ENCODE assay signal across 26 cellular contexts in the genomic region with DNA sequence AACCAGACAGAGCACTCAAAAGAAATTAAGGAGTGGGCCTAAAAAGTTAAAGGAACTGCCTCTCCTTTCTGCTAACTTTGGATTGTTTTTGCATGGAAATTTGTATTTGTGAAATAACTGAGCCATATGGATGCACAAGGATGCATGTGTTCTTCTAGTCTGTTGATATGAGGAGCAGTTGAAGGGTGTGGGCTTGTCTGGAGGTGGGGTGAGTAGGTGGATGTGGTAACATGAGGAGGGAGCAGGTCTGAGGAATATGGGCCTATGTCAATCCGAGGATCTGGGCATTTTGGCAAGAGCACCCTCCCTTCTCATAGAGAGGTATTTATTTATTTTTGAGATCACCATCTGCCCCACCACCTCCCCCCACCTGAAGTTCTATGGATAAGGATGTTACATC. TPM values are rescaled to one million over a fixed set of nuclear protein-coding genes. Genes with fewer than 3 reads are reported as not detected.
"Had no signal": no experiment of that assay in that cellular context is flagged by ENCODE, and none has a peak within 500 bp of the region (broad histone marks: within the 10 kb centered on the region; RNA-seq: fewer than 3 reads in every experiment).

No MANE protein-coding gene starts in this region.

- H3K9me3 ChIP-seq: colonic mucosa, esophagus muscularis mucosa, esophagus squamous epithelium, gastrocnemius medialis, gastroesophageal sphincter, heart left ventricle, heart right ventricle had no signal

- H3K27ac ChIP-seq: colonic mucosa, coronary artery, epithelial cell of prostate, esophagus muscularis mucosa, esophagus squamous epithelium, foreskin keratinocyte, gastrocnemius medialis, gastroesophageal sphincter, heart left ventricle, heart right ventricle, hepatocyte had no signal

- H3K4me3 Mint-ChIP-seq: dendritic cell treated with granulocyte-macrophage colony-stimulating factor and Interleukin-4, amounts not matched to agents 40 ng/mL and 50 ng/mL, for 4 days; effector memory CD8-positive, alpha-beta T cell had no signal

- H3K27ac Mint-ChIP-seq: dendritic cell treated with granulocyte-macrophage colony-stimulating factor and Interleukin-4, amounts not matched to agents 40 ng/mL and 50 ng/mL, for 4 days; effector memory CD8-positive, alpha-beta T cell had no signal

- H3K4me3 ChIP-seq: colonic mucosa, coronary artery, dorsolateral prefrontal cortex, esophagus muscularis mucosa, esophagus squamous epithelium, gastrocnemius medialis, gastroesophageal sphincter, heart left ventricle, heart right ventricle, hepatocyte had no signal

- H3K27me3 ChIP-seq: colonic mucosa, dorsolateral prefrontal cortex, esophagus muscularis mucosa, gastroesophageal sphincter had no signal

- H3K36me3 ChIP-seq: colonic mucosa, esophagus muscularis mucosa, esophagus squamous epithelium, gastrocnemius medialis, gastroesophageal sphincter, heart left ventricle, heart right ventricle had no signal

- DNase-seq: colonic mucosa; dermis blood vessel endothelial cell; dorsolateral prefrontal cortex; effector CD4-positive, alpha-beta T cell; effector CD8-positive, alpha-beta T cell; effector memory CD4-positive, alpha-beta T cell; effector memory CD8-positive, alpha-beta T cell; erythroblast; esophagus squamous epithelium; foreskin fibroblast; foreskin keratinocyte; foreskin melanocyte; gastrocnemius medialis; glutamatergic neuron; heart left ventricle; heart right ventricle had no signal

- H3K4me1 ChIP-seq: colonic mucosa, esophagus squamous epithelium, foreskin keratinocyte, gastrocnemius medialis, gastroesophageal sphincter, heart right ventricle had no signal

- H3K9me3 Mint-ChIP-seq: effector memory CD8-positive, alpha-beta T cell had no signal

RNA-seq across cellular contexts. Expression of a gene that starts 13.4 kb away (rescaled TPM):
- total RNA-seq: dermis blood vessel endothelial cell, endothelial cell of umbilical vein, fibroblast of lung, fibroblast of villous mesenchyme, foreskin keratinocyte, glomerular endothelial cell had no signal
- polyA plus RNA-seq: endothelial cell of umbilical vein, foreskin keratinocyte had no signal
